Comparison of ENCODE assay signal across 10 cellular contexts in genomic region chr1:21254335-21254951, GRCh38. TPM values are rescaled to one million over a fixed set of nuclear protein-coding genes. Genes with fewer than 3 reads are reported as not detected.
A peak's percentile ranks its signal among the peaks of the same experiment; 100 is the strongest.
DNase-seq lines count a peak whose midpoint lies in the region; ATAC-seq and TF ChIP-seq lines count a peak whose summit lies in the region.
"Had no signal": no experiment of that assay in that cellular context is flagged by ENCODE, and none has a peak within 500 bp of the region (broad histone marks: within the 10 kb centered on the region; RNA-seq: fewer than 3 reads in every experiment).

No MANE protein-coding gene starts in this region.

- no peak for TF ChIP-seq CTCF in fibroblast of the aortic adventitia (IDR thresholded peaks at IDR 0.05; ENCODE audit: insufficient read depth, low read length)

- H3K9me3 ChIP-seq in SJCRH30 (replicated peaks), result no peaks in the 10 kb centered on the region
- no peaks in the 10 kb centered on the region for H3K9me3 ChIP-seq in CD4-positive, alpha-beta memory T cell (ENCODE audit: control insufficient read depth in 1 of 2, low read length in 2 of 2)
- H3K9me3 ChIP-seq: SJSA1 had no signal

- H3K4me1 ChIP-seq in SJCRH30, result peaks cover 29% of the 10 kb centered on the region
- peaks cover 16% of the 10 kb centered on the region for H3K4me1 ChIP-seq in CD4-positive, alpha-beta memory T cell (ENCODE audit: insufficient read depth, low read length)

- no peaks in the 10 kb centered on the region for H3K27me3 ChIP-seq in SJCRH30
- H3K27me3 ChIP-seq in CD4-positive, alpha-beta memory T cell (ENCODE audit: insufficient read depth, low read length), result no peaks in the 10 kb centered on the region
- H3K27me3 ChIP-seq: SJSA1 had no signal

- H3K27me3 Mint-ChIP-seq in CD4-positive, alpha-beta memory T cell, result no peaks in the 10 kb centered on the region
- H3K27me3 Mint-ChIP-seq: activated naive CD8-positive, alpha-beta T cell had no signal

- POLR2A ChIA-PET in CD4-positive, alpha-beta memory T cell (lab: Charles Lee; ENCODE audit: partially characterized antibody), result interaction anchor here (0.6 to 2.1 kb wide), 12 partner anchors 16 to 114 kb away, joined by 3 to 23 read pairs (median 6); no protein-coding TSS in a partner anchor

- no peak for ATAC-seq in HG03521 (IDR thresholded peaks at IDR 0.05; ENCODE audit: unreplicated experiment)

- H3K27ac Mint-ChIP-seq in CD4-positive, alpha-beta memory T cell, result peak overlapping the region in 1 of 7 donors; percentile 62

- CTCF ChIA-PET in CD4-positive, alpha-beta memory T cell (lab: Charles Lee; ENCODE audit: partially characterized antibody), result interaction anchor here (0.6 to 12.2 kb wide), 27 partner anchors 9 to 120 kb away, joined by 3 to 363 read pairs (median 7); no protein-coding TSS in a partner anchor

- peaks cover 42 to 66% of the 10 kb centered on the region in 2 donors for H3K36me3 Mint-ChIP-seq in CD4-positive, alpha-beta memory T cell

- H3K9me3 Mint-ChIP-seq in CD4-positive, alpha-beta memory T cell, result no peaks in the 10 kb centered on the region

- DNase-seq in D341Med (ENCODE audit: low spot score) (peak; percentile 81), SJCRH30 (peak; percentile 95 to 96), fibroblast of the aortic adventitia (ENCODE audit: low read depth) (peak; percentile 79), pons (ENCODE audit: low spot score) (peak; percentile 31)
- DNase-seq in activated naive CD4-positive, alpha-beta T cell (lab: John Stamatoyannopoulos, UW), result no peak
- DNase-seq in CD4-positive, alpha-beta memory T cell, result no peak
- no peak for DNase-seq in activated CD8-positive, alpha-beta memory T cell treated with anti-CD3 and anti-CD28 coated beads for 24 hours

- peak overlapping the region; percentile 84 for H3K27ac ChIP-seq in SJCRH30
- no peak overlapping the region for H3K27ac ChIP-seq in CD4-positive, alpha-beta memory T cell (ENCODE audit: low read depth, low read length)
- H3K27ac ChIP-seq: SJSA1 had no signal

- intact Hi-C loops in CD4-positive, alpha-beta memory T cell (cut with micrococcal nuclease), result no loop called here

- peaks cover 15 to 31% (median 25%) of the 10 kb centered on the region in 4 donors for H3K4me1 Mint-ChIP-seq in CD4-positive, alpha-beta memory T cell

- peaks cover 5% of the 10 kb centered on the region; the same call in 1 of the 2 replicates for H3K36me3 ChIP-seq in SJCRH30
- peaks cover 40% of the 10 kb centered on the region for H3K36me3 ChIP-seq in CD4-positive, alpha-beta memory T cell (ENCODE audit: insufficient read depth, low read length)

- H3K4me3 ChIP-seq in SJCRH30, result no peak overlapping the region
- no peak overlapping the region for H3K4me3 ChIP-seq in fibroblast of the aortic adventitia (ENCODE audit: low read depth, low read length)
- no peak overlapping the region for H3K4me3 ChIP-seq in CD4-positive, alpha-beta memory T cell (ENCODE audit: low read length in 2 of 2)
- H3K4me3 ChIP-seq: SJSA1 had no signal

- H3K4me3 Mint-ChIP-seq in CD4-positive, alpha-beta memory T cell, result no peak overlapping the region
- H3K4me3 Mint-ChIP-seq: activated naive CD8-positive, alpha-beta T cell had no signal

RNA-seq across cellular contexts. Expression of gene ECE1, which starts 35.8 kb away (rescaled TPM):
- total RNA-seq in SJCRH30 (2014; rRNA removed; shearing (Covaris generic)), result 73.2 and 74.5 TPM in 2 replicates
- total RNA-seq in fibroblast of the aortic adventitia (ENCODE audit: low replicate concordance), result 30.7 and 90.4 TPM in 2 replicates
- 100 to 1,000 TPM in 1 of 2 experiments, 10 to 100 TPM in 1; 86.0 to 104 TPM for total RNA-seq in CD4-positive, alpha-beta memory T cell
- 10 to 100 TPM; 10.0 to 65.2 TPM for polyA plus RNA-seq in CD4-positive, alpha-beta memory T cell

Comparison
In these comparisons a context has a peak if more than half of its experiments do, and no peak if none do; other contexts are left out.
1. DNase-seq: peak in D341Med (single experiment), SJCRH30 (2 of 2), fibroblast of the aortic adventitia (single experiment) and pons (single experiment); none in activated naive CD4-positive, alpha-beta T cell (0 of 4), CD4-positive, alpha-beta memory T cell (0 of 5) and activated CD8-positive, alpha-beta memory T cell treated with anti-CD3 and anti-CD28 coated beads for 24 hours (single experiment).